Comparison of ENCODE assay signal across 20 cellular contexts in the genomic region with DNA sequence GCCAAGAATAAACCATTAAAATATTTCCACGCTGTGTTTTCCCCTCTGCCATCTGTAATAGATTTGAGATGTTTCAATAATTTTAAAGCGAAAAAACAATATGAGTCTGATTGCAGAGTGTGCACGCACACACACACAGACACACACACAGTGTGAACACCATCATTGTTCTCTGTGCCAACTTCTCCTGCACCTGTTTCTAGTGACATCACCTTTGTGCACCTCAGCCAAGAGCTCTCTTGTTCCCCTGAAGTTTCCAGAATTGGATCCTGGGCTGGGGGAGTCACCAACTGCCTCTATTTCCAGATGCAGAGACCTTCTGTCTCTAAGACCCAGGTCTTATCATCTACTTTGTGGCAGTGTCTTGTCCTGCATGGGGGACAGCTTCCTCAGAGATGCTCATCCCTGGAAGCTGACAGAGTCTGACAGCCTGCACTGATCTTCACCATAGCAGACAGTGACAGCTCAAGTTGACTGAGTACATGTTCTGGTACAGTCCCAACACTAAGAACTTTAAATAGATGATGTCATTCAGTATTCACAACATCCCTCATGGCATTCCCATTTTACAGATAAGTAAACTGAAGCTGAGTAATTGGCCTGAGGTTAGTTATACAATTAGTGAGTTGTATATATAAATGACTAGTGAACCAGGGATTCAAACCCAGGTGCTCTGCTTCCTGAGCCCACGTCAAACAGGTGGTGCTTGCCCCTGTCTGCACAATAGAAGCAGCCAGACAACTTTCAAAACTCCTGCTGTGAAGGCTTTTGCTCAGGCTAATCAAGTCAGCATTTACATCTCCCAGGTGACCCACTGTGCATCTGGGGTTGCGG. TPM values are rescaled to one million over a fixed set of nuclear protein-coding genes. Genes with fewer than 3 reads are reported as not detected.
DNase-seq lines count a peak whose midpoint lies in the region; ATAC-seq and TF ChIP-seq lines count a peak whose summit lies in the region.
"Had no signal": no experiment of that assay in that cellular context is flagged by ENCODE, and none has a peak within 500 bp of the region (broad histone marks: within the 10 kb centered on the region; RNA-seq: fewer than 3 reads in every experiment).

No MANE protein-coding gene starts in this region.

- no peaks in the 10 kb centered on the region for H3K9me3 Mint-ChIP-seq in activated CD4-positive, alpha-beta T cell treated with anti-CD3 and anti-CD28 coated beads for 36 hours (ENCODE audit: low read depth)
- no peaks in the 10 kb centered on the region for H3K9me3 Mint-ChIP-seq in activated CD4-positive, alpha-beta T cell treated with anti-CD3 and anti-CD28 coated beads, Interleukin-2, amount 10 ng/mL, durations not matched to agents 24 days and 14 days
- no peaks in the 10 kb centered on the region for H3K9me3 Mint-ChIP-seq in activated T-helper 17 cell treated with anti-CD3 and anti-CD28 coated beads, Interleukin-2, amount 50 U/mL, for 72 hours
- H3K9me3 Mint-ChIP-seq: activated naive CD4-positive, alpha-beta T cell treated with anti-CD3 and anti-CD28 coated beads, Interleukin-2, amount 50 U/mL, for 24 hours; IgD-negative memory B cell; nephron had no signal

- H3K36me3 Mint-ChIP-seq in activated CD4-positive, alpha-beta T cell treated with anti-CD3 and anti-CD28 coated beads for 36 hours (ENCODE audit: low read depth): no peaks in the 10 kb centered on the region
- no peaks in the 10 kb centered on the region for H3K36me3 Mint-ChIP-seq in activated CD4-positive, alpha-beta T cell treated with anti-CD3 and anti-CD28 coated beads, Interleukin-2, amount 10 ng/mL, durations not matched to agents 24 days and 14 days (ENCODE audit: low read depth)
- H3K36me3 Mint-ChIP-seq in activated T-helper 17 cell treated with anti-CD3 and anti-CD28 coated beads, Interleukin-2, amount 50 U/mL, for 72 hours (ENCODE audit: low read depth): no peaks in the 10 kb centered on the region
- H3K36me3 Mint-ChIP-seq: activated naive CD4-positive, alpha-beta T cell treated with anti-CD3 and anti-CD28 coated beads, Interleukin-2, amount 50 U/mL, for 24 hours; IgD-negative memory B cell had no signal

- no peaks in the 10 kb centered on the region for H3K4me1 Mint-ChIP-seq in activated CD4-positive, alpha-beta T cell treated with anti-CD3 and anti-CD28 coated beads for 36 hours
- no peaks in the 10 kb centered on the region for H3K4me1 Mint-ChIP-seq in activated CD4-positive, alpha-beta T cell treated with anti-CD3 and anti-CD28 coated beads, Interleukin-2, amount 10 ng/mL, durations not matched to agents 24 days and 14 days
- H3K4me1 Mint-ChIP-seq in activated T-helper 17 cell treated with anti-CD3 and anti-CD28 coated beads, Interleukin-2, amount 50 U/mL, for 72 hours: no peaks in the 10 kb centered on the region
- H3K4me1 Mint-ChIP-seq: activated naive CD4-positive, alpha-beta T cell treated with anti-CD3 and anti-CD28 coated beads, Interleukin-2, amount 50 U/mL, for 24 hours; IgD-negative memory B cell; T-helper 17 cell had no signal

- no peaks in the 10 kb centered on the region for H3K27me3 ChIP-seq in psoas muscle (ENCODE audit: insufficient read depth in 3 of 3, low read length in 2 of 3)
- H3K27me3 ChIP-seq: cardiac muscle cell had no signal

- TF ChIP-seq CTCF in HEK293 (tag by site-specific recombination; IDR thresholded peaks at IDR 0.05) (no peak), psoas muscle (IDR thresholded peaks at IDR 0.05) (no peak)

- intact Hi-C loops in activated CD4-positive, alpha-beta T cell treated with anti-CD3 and anti-CD28 coated beads for 36 hours (cut with DNase I, micrococcal nuclease): no loop called here
- intact Hi-C loops in activated CD4-positive, alpha-beta T cell treated with anti-CD3 and anti-CD28 coated beads, Interleukin-2, amount 10 ng/mL, durations not matched to agents 24 days and 14 days (cut with micrococcal nuclease): no loop called here
- intact Hi-C loops in psoas muscle (cut with DNase I): no loop called here

- H3K4me3 ChIP-seq in HEK293 (ENCODE audit: low read depth, low read length) (no peak overlapping the region), psoas muscle (no peak overlapping the region)
- H3K4me3 ChIP-seq: cardiac muscle cell had no signal

- 42 to 53% (median 51%) methylated on average over 5 of the region's 5 CpGs for WGBS in psoas muscle, 3 donors

- POLR2A ChIA-PET in activated CD4-positive, alpha-beta T cell treated with anti-CD3 and anti-CD28 coated beads for 36 hours (lab: Charles Lee): interaction anchor here (0.5 kb wide), 1 partner anchor 135 kb away, joined by 4 read pairs; no protein-coding TSS in a partner anchor
- POLR2A ChIA-PET in HEK293 (lab: Yijun Ruan, JAX): interaction anchor here (0.5 kb wide), 1 partner anchor 564 kb away, joined by 6 read pairs; no protein-coding TSS in a partner anchor

- H3K4me1 ChIP-seq in HEK293 (ENCODE audit: control insufficient read depth, insufficient read depth, low read length) (peaks cover 12% of the 10 kb centered on the region), psoas muscle (peaks cover 27% of the 10 kb centered on the region)

- H3K27ac Mint-ChIP-seq in activated CD4-positive, alpha-beta T cell treated with anti-CD3 and anti-CD28 coated beads for 36 hours: no peak overlapping the region
- H3K27ac Mint-ChIP-seq in activated CD4-positive, alpha-beta T cell treated with anti-CD3 and anti-CD28 coated beads, Interleukin-2, amount 10 ng/mL, durations not matched to agents 24 days and 14 days: no peak overlapping the region
- H3K27ac Mint-ChIP-seq in activated T-helper 17 cell treated with anti-CD3 and anti-CD28 coated beads, Interleukin-2, amount 50 U/mL, for 72 hours: no peak overlapping the region
- H3K27ac Mint-ChIP-seq: activated naive CD4-positive, alpha-beta T cell treated with anti-CD3 and anti-CD28 coated beads, Interleukin-2, amount 50 U/mL, for 24 hours; T-helper 17 cell had no signal

- H3K27ac ChIP-seq in HEK293 (ENCODE audit: extremely low read depth, low read depth, low read length) (no peak overlapping the region), psoas muscle (peak overlapping the region; percentile 85)
- H3K27ac ChIP-seq: cardiac muscle cell had no signal

- H3K27me3 Mint-ChIP-seq in activated CD4-positive, alpha-beta T cell treated with anti-CD3 and anti-CD28 coated beads for 36 hours: peaks cover 21% of the 10 kb centered on the region
- peaks cover 46% of the 10 kb centered on the region for H3K27me3 Mint-ChIP-seq in activated CD4-positive, alpha-beta T cell treated with anti-CD3 and anti-CD28 coated beads, Interleukin-2, amount 10 ng/mL, durations not matched to agents 24 days and 14 days
- peaks cover 15% of the 10 kb centered on the region for H3K27me3 Mint-ChIP-seq in activated T-helper 17 cell treated with anti-CD3 and anti-CD28 coated beads, Interleukin-2, amount 50 U/mL, for 72 hours

- ATAC-seq in activated CD4-positive, alpha-beta T cell treated with anti-CD3 and anti-CD28 coated beads for 36 hours: peak; percentile 72
- ATAC-seq in activated T-helper 17 cell treated with anti-CD3 and anti-CD28 coated beads, Interleukin-2, amount 50 U/mL, for 72 hours (replicated peaks): peak; percentile 88
- ATAC-seq in psoas muscle (peak; percentile 45 to 57 (median 51)), GM19463 (IDR thresholded peaks at IDR 0.05; ENCODE audit: unreplicated experiment) (no peak)
- ATAC-seq: T-helper 17 cell had no signal

- no peaks in the 10 kb centered on the region for H3K36me3 ChIP-seq in HEK293 (ENCODE audit: control insufficient read depth in 2 of 2, insufficient read depth in 1 of 2, low read length in 2 of 2)
- no peaks in the 10 kb centered on the region for H3K36me3 ChIP-seq in psoas muscle (ENCODE audit: insufficient read depth in 1 of 2, low read depth in 1 of 2)
- H3K36me3 ChIP-seq: cardiac muscle cell had no signal

- DNase-seq in activated CD4-positive, alpha-beta T cell treated with anti-CD3 and anti-CD28 coated beads for 36 hours: no peak
- no peak for DNase-seq in activated CD4-positive, alpha-beta T cell treated with anti-CD3 and anti-CD28 coated beads, Interleukin-2, amount 10 ng/mL, durations not matched to agents 24 days and 14 days
- no peak for DNase-seq in psoas muscle
- DNase-seq in NCI-H2227 (lab: John Stamatoyannopoulos, UW; ENCODE audit: unreplicated experiment): no peak
- DNase-seq in pons (ENCODE audit: low spot score): no peak
- DNase-seq: activated CD8-positive, alpha-beta memory T cell treated with anti-CD3 and anti-CD28 coated beads, Interleukin-2, amount 50 U/mL, for 48 hours; Caco-2; effector CD8-positive, alpha-beta T cell; stimulated activated CD4-positive, alpha-beta T cell treated with anti-CD3 and anti-CD28 coated beads, Interleukin-1b, Interleukin-23, amount 100 ng/mL, for 48 hours; T-helper 17 cell had no signal

- H3K9me3 ChIP-seq in HEK293 (ENCODE audit: control insufficient read depth, insufficient read depth, low read depth, low read length): no peaks in the 10 kb centered on the region
- H3K9me3 ChIP-seq in psoas muscle: no peaks in the 10 kb centered on the region
- H3K9me3 ChIP-seq: Caco-2 had no signal

- H3K4me3 Mint-ChIP-seq in activated CD4-positive, alpha-beta T cell treated with anti-CD3 and anti-CD28 coated beads for 36 hours: no peak overlapping the region
- H3K4me3 Mint-ChIP-seq in activated CD4-positive, alpha-beta T cell treated with anti-CD3 and anti-CD28 coated beads, Interleukin-2, amount 10 ng/mL, durations not matched to agents 24 days and 14 days: no peak overlapping the region
- no peak overlapping the region for H3K4me3 Mint-ChIP-seq in activated T-helper 17 cell treated with anti-CD3 and anti-CD28 coated beads, Interleukin-2, amount 50 U/mL, for 72 hours
- H3K4me3 Mint-ChIP-seq: activated naive CD4-positive, alpha-beta T cell treated with anti-CD3 and anti-CD28 coated beads, Interleukin-2, amount 50 U/mL, for 24 hours; IgD-negative memory B cell; T-helper 17 cell had no signal

- CTCF ChIA-PET in activated CD4-positive, alpha-beta T cell treated with anti-CD3 and anti-CD28 coated beads for 36 hours (lab: Charles Lee): interaction anchor here (0.6 to 1.6 kb wide), 2 partner anchors 13 to 97 kb away, joined by 4 read pairs; no protein-coding TSS in a partner anchor
- CTCF ChIA-PET in HEK293 (lab: Yijun Ruan, JAX): interaction anchor here (0.5 to 1.9 kb wide), 3 partner anchors 11 to 110 kb away, joined by 3 to 5 read pairs (median 3); no protein-coding TSS in a partner anchor

TF ChIP-seq in HEK293, 187 proteins besides CTCF, POLR2A, EP300 and RAD21 (continues in another document):
- no peak for TF ChIP-seq OSR2 (tag by site-specific recombination; IDR thresholded peaks at IDR 0.05)

RNA-seq across cellular contexts. Expression of a gene that starts 39.4 kb away (rescaled TPM):
- total RNA-seq in activated CD4-positive, alpha-beta T cell treated with anti-CD3 and anti-CD28 coated beads for 36 hours: under 1 TPM in 1 of 2 experiments, not detected in 1; 0.23 TPM
- 0.69 and 1.0 TPM in 2 replicates for total RNA-seq in activated CD4-positive, alpha-beta T cell treated with anti-CD3 and anti-CD28 coated beads, Interleukin-2, amount 10 ng/mL, durations not matched to agents 24 days and 14 days
- total RNA-seq in activated T-helper 17 cell treated with anti-CD3 and anti-CD28 coated beads, Interleukin-2, amount 50 U/mL, for 72 hours: under 1 TPM in 1 of 2 donors, not detected in 1; 0.34 TPM
- total RNA-seq in psoas muscle: not detected
- polyA plus RNA-seq in psoas muscle: under 1 TPM in 1 of 3 donors, not detected in 2; 0.01 TPM
- total RNA-seq: fibroblast of villous mesenchyme, renal cortical epithelial cell, subcutaneous adipose tissue, T-helper 17 cell had no signal
- polyA plus RNA-seq: IgD-negative memory B cell had no signal
